20 cellular contexts compared by ENCODE assay signal in genomic region chr22:43566561-43567332, GRCh38.
DNase-seq lines count a peak whose midpoint lies in the region; ATAC-seq, FAIRE-seq and TF ChIP-seq lines count a peak whose summit lies in the region.
"Had no signal": no experiment of that assay in that cellular context is flagged by ENCODE, and none has a peak within 500 bp of the region (broad histone marks: within the 10 kb centered on the region; RNA-seq: fewer than 3 reads in every experiment).

No MANE protein-coding gene starts in this region.

- no peak overlapping the region for H4K5ac ChIP-seq in mesendoderm (ENCODE audit: low read length)

- H2BK5ac ChIP-seq in mesendoderm (ENCODE audit: low read length) = no peak overlapping the region

- H3K36me3 ChIP-seq in BE2C = no peaks in the 10 kb centered on the region
- no peaks in the 10 kb centered on the region for H3K36me3 ChIP-seq in astrocyte (ENCODE audit: insufficient read depth, low read length)
- H3K36me3 ChIP-seq in mesendoderm (ENCODE audit: control insufficient read depth, insufficient read depth, low read length) = no peaks in the 10 kb centered on the region
- H3K36me3 ChIP-seq: Peyer's patch had no signal

- peaks cover 2% of the 10 kb centered on the region for H3K36me3 Mint-ChIP-seq in astrocyte (ENCODE audit: low read depth, unreplicated experiment)
- H3K36me3 Mint-ChIP-seq: CD14-positive monocyte had no signal

- 100% methylated on average over 2 of the region's 9 CpGs for WGBS in mesendoderm (ENCODE audit: extremely low coverage, insufficient coverage, low lambda C conversion rate)

- DNase-seq in NCI-H1694 (lab: John Stamatoyannopoulos, UW) (peak; percentile 3), NCI-H1694 treated with DMSO at 0.1 percent for 48 hours (lab: John Stamatoyannopoulos, UW) (no peak), BE2C (no peak), astrocyte (ENCODE audit: low read depth) (no peak), mesendoderm (peak; percentile 14), GM13976 (ENCODE audit: low spot score) (no peak), GF-D8 (lab: John Stamatoyannopoulos, UW) (no peak)
- DNase-seq: DMS79 treated with DMSO at 0.1 percent for 48 hours, Kasumi-1, NCI-H1417, NCI-H187 treated with DMSO at 0.1 percent for 48 hours, NCI-H345, NCI-H524, NCI-H774, Peyer's patch had no signal

- no peak for FAIRE-seq in astrocyte (lab: Jason Lieb, UNC)
- FAIRE-seq: GM12878 had no signal

- H3K9ac ChIP-seq in astrocyte (ENCODE audit: low read length) = no peak overlapping the region
- no peak overlapping the region for H3K9ac ChIP-seq in mesendoderm (ENCODE audit: low read length)

- H3K18ac ChIP-seq in mesendoderm (ENCODE audit: low read length) = no peak overlapping the region

- H3K4me1 ChIP-seq in BE2C = peaks cover 8% of the 10 kb centered on the region
- no peaks in the 10 kb centered on the region for H3K4me1 ChIP-seq in astrocyte (ENCODE audit: insufficient read depth, low read length)
- H3K4me1 ChIP-seq in mesendoderm (ENCODE audit: control insufficient read depth, low read depth, low read length) = peaks cover 4% of the 10 kb centered on the region
- H3K4me1 ChIP-seq: Peyer's patch had no signal

- H3K9me3 ChIP-seq in BE2C (peaks cover 6% of the 10 kb centered on the region; the same call in 1 of the 2 replicates), astrocyte (ENCODE audit: insufficient read depth, low read depth, low read length) (no peaks in the 10 kb centered on the region)

- peaks cover 8% of the 10 kb centered on the region for H3K4me1 Mint-ChIP-seq in astrocyte (ENCODE audit: low read depth, unreplicated experiment)
- H3K4me1 Mint-ChIP-seq: CD14-positive monocyte had no signal

- H4K20me1 ChIP-seq in astrocyte (ENCODE audit: insufficient read depth, low read length) = no peaks in the 10 kb centered on the region

- no peaks in the 10 kb centered on the region for H3K9me3 Mint-ChIP-seq in astrocyte (ENCODE audit: unreplicated experiment)
- H3K9me3 Mint-ChIP-seq: GM23338 had no signal

- ATAC-seq in GM21619 (IDR thresholded peaks at IDR 0.05; ENCODE audit: unreplicated experiment) = no peak
- ATAC-seq: GM12878, GM23338, SK-N-SH treated with all-trans-retinoic acid at 6 μM for 48 hours had no signal

- H3K27ac Mint-ChIP-seq in astrocyte (ENCODE audit: unreplicated experiment) = peak overlapping the region; percentile 27
- H3K27ac Mint-ChIP-seq: CD14-positive monocyte, GM23338 had no signal

- in situ Hi-C loops in GM13976 (cut with MboI; ENCODE audit: low sequenced_read_pairs, unreplicated experiment) = no loop called here

- H3K79me1 ChIP-seq in mesendoderm (ENCODE audit: low read length) = no peaks in the 10 kb centered on the region

- H3K79me2 ChIP-seq in astrocyte (ENCODE audit: insufficient read depth, low read length) (no peaks in the 10 kb centered on the region), mesendoderm (ENCODE audit: control insufficient read depth, insufficient read depth, low read length) (no peaks in the 10 kb centered on the region)

- no peak overlapping the region for H2AFZ ChIP-seq in astrocyte (ENCODE audit: low read depth, low read length)
- H2AFZ ChIP-seq: GM23338 had no signal

- H2BK120ac ChIP-seq in mesendoderm (ENCODE audit: low read depth, low read length) = no peak overlapping the region

- H4K8ac ChIP-seq in mesendoderm (ENCODE audit: low read depth, low read length) = no peak overlapping the region

- no peak overlapping the region for H2AK5ac ChIP-seq in mesendoderm (ENCODE audit: low read length)

- no peak overlapping the region for H3K4me2 ChIP-seq in astrocyte (ENCODE audit: low read length)
- no peak overlapping the region for H3K4me2 ChIP-seq in mesendoderm (ENCODE audit: low read length)
- H3K4me2 ChIP-seq: GM23338 had no signal

- H3K27me3 Mint-ChIP-seq in astrocyte (ENCODE audit: low read depth, unreplicated experiment) = peaks cover 33% of the 10 kb centered on the region

- H3K27me3 ChIP-seq in BE2C (no peaks in the 10 kb centered on the region), astrocyte (ENCODE audit: insufficient read depth, low read length) (no peaks in the 10 kb centered on the region), mesendoderm (ENCODE audit: insufficient read depth, low read length, poor library complexity) (no peaks in the 10 kb centered on the region)
- H3K27me3 ChIP-seq: Peyer's patch had no signal

- no peak overlapping the region for H3K4ac ChIP-seq in mesendoderm (ENCODE audit: low read depth, low read length)

- H2BK15ac ChIP-seq in mesendoderm (replicated peaks; ENCODE audit: low read depth) = no peak overlapping the region

- no peak overlapping the region for H3K23ac ChIP-seq in mesendoderm (ENCODE audit: low read length)

- no peak overlapping the region for H3K56ac ChIP-seq in mesendoderm (ENCODE audit: low read length)

- H3K4me3 ChIP-seq in BE2C (ENCODE audit: low read depth, low read length) = no peak overlapping the region
- no peak overlapping the region for H3K4me3 ChIP-seq in astrocyte (ENCODE audit: insufficient read depth, low read depth, low read length)
- no peak overlapping the region for H3K4me3 ChIP-seq in mesendoderm (ENCODE audit: low read length)
- H3K4me3 ChIP-seq: GM12878, GM23338, Peyer's patch had no signal

- H3K4me3 Mint-ChIP-seq in astrocyte (ENCODE audit: unreplicated experiment) = no peak overlapping the region
- H3K4me3 Mint-ChIP-seq: CD14-positive monocyte, GM23338 had no signal

- 0 out of 2 replicates have a peak, but pooled peaks have one; percentile 8 for TF ChIP-seq CTCF in BE2C (IDR thresholded peaks at IDR 0.05; ENCODE audit: low read depth, low read length)
- no peak for TF ChIP-seq CTCF in astrocyte (IDR thresholded peaks at IDR 0.05; ENCODE audit: insufficient read depth, low read depth, low read length)
- no peak for TF ChIP-seq CTCF in GM13976 (IDR thresholded peaks at IDR 0.05; ENCODE audit: borderline replicate concordance, control extremely low read depth, extremely low read depth, insufficient read depth, missing control alignments)

- H3K27ac ChIP-seq in astrocyte (ENCODE audit: low read depth, low read length) (no peak overlapping the region), mesendoderm (ENCODE audit: low read depth, low read length) (no peak overlapping the region)
- H3K27ac ChIP-seq: Peyer's patch had no signal

Comparison
In these comparisons a context has a peak if more than half of its experiments do, and no peak if none do; other contexts are left out.
1. DNase-seq: peak in NCI-H1694 (single experiment) and mesendoderm (single experiment); none in NCI-H1694 treated with DMSO at 0.1 percent for 48 hours (single experiment), BE2C (single experiment), astrocyte (single experiment), GM13976 (single experiment) and GF-D8 (single experiment).